8 cellular contexts compared by ENCODE assay signal in genomic region chr7:1742555-1743303, GRCh38.
DNase-seq lines count a peak whose midpoint lies in the region; FAIRE-seq and TF ChIP-seq lines count a peak whose summit lies in the region.

No MANE protein-coding gene starts in this region.

- H2AFZ ChIP-seq in astrocyte (ENCODE audit: low read depth, low read length) = no peak overlapping the region

- H3K9me3 ChIP-seq in astrocyte (ENCODE audit: insufficient read depth, low read depth, low read length) (no peaks in the 10 kb centered on the region), mucosa of stomach (ENCODE audit: control insufficient read depth, low read length) (no peaks in the 10 kb centered on the region)

- no peaks in the 10 kb centered on the region for H3K27me3 ChIP-seq in astrocyte (ENCODE audit: insufficient read depth, low read length)
- no peaks in the 10 kb centered on the region for H3K27me3 ChIP-seq in mucosa of stomach (ENCODE audit: control insufficient read depth, insufficient read depth, low read length)

- H3K9ac ChIP-seq in astrocyte (ENCODE audit: low read length) = no peak overlapping the region
- H3K9ac ChIP-seq in mucosa of stomach (ENCODE audit: low read length) = peak overlapping the region; percentile 39

- no peaks in the 10 kb centered on the region for H3K36me3 ChIP-seq in astrocyte (ENCODE audit: insufficient read depth, low read length)
- H3K36me3 ChIP-seq in mucosa of stomach (ENCODE audit: control insufficient read depth, insufficient read depth, low read length) = no peaks in the 10 kb centered on the region

- DNase-seq in NCI-H2029 (lab: John Stamatoyannopoulos, UW) (peak; percentile 29), NCI-H2029 treated with DMSO at 0.1 percent for 48 hours (lab: John Stamatoyannopoulos, UW) (no peak), NCI-H460 (ENCODE audit: extremely low read depth, low read depth) (peak; percentile 46), astrocyte (ENCODE audit: low read depth) (no peak), NCI-H1436 treated with DMSO at 0.1 percent for 48 hours (lab: John Stamatoyannopoulos, UW) (no peak), SKM-1 (lab: John Stamatoyannopoulos, UW; ENCODE audit: unreplicated experiment) (no peak), NCI-H128 (lab: John Stamatoyannopoulos, UW; ENCODE audit: unreplicated experiment) (no peak)

- H3K79me2 ChIP-seq in astrocyte (ENCODE audit: insufficient read depth, low read length) = no peaks in the 10 kb centered on the region

- H3K4me1 ChIP-seq in astrocyte (ENCODE audit: insufficient read depth, low read length) (no peaks in the 10 kb centered on the region), mucosa of stomach (ENCODE audit: control insufficient read depth, insufficient read depth, low read length) (peaks cover 18% of the 10 kb centered on the region)

- H3K4me3 Mint-ChIP-seq in astrocyte (ENCODE audit: unreplicated experiment) = no peak overlapping the region

- FAIRE-seq in astrocyte (lab: Jason Lieb, UNC) = no peak

- no peaks in the 10 kb centered on the region for H3K9me3 Mint-ChIP-seq in astrocyte (ENCODE audit: unreplicated experiment)

- H3K36me3 Mint-ChIP-seq in astrocyte (ENCODE audit: low read depth, unreplicated experiment) = peaks cover 6% of the 10 kb centered on the region

- H3K27me3 Mint-ChIP-seq in astrocyte (ENCODE audit: low read depth, unreplicated experiment) = peaks cover 13% of the 10 kb centered on the region

- peak overlapping the region; percentile 55 for H3K4me2 ChIP-seq in astrocyte (ENCODE audit: low read length)

- no peak for TF ChIP-seq CTCF in astrocyte (IDR thresholded peaks at IDR 0.05; ENCODE audit: insufficient read depth, low read depth, low read length)

- no peaks in the 10 kb centered on the region for H4K20me1 ChIP-seq in astrocyte (ENCODE audit: insufficient read depth, low read length)

- H3K4me1 Mint-ChIP-seq in astrocyte (ENCODE audit: low read depth, unreplicated experiment) = peaks cover 2% of the 10 kb centered on the region

- H3K27ac ChIP-seq in astrocyte (ENCODE audit: low read depth, low read length) = no peak overlapping the region

- no peak overlapping the region for H3K4me3 ChIP-seq in astrocyte (ENCODE audit: insufficient read depth, low read depth, low read length)
- no peak overlapping the region for H3K4me3 ChIP-seq in mucosa of stomach (ENCODE audit: low read length)

- no peak overlapping the region for H3K27ac Mint-ChIP-seq in astrocyte (ENCODE audit: unreplicated experiment)

Comparison
In these comparisons a context has a peak if more than half of its experiments do, and no peak if none do; other contexts are left out.
1. DNase-seq: peak in NCI-H2029 (single experiment) and NCI-H460 (single experiment); none in NCI-H2029 treated with DMSO at 0.1 percent for 48 hours (single experiment), astrocyte (single experiment), NCI-H1436 treated with DMSO at 0.1 percent for 48 hours (single experiment), SKM-1 (single experiment) and NCI-H128 (single experiment).